ENCODE assay signal across 10 cellular contexts in the genomic region with DNA sequence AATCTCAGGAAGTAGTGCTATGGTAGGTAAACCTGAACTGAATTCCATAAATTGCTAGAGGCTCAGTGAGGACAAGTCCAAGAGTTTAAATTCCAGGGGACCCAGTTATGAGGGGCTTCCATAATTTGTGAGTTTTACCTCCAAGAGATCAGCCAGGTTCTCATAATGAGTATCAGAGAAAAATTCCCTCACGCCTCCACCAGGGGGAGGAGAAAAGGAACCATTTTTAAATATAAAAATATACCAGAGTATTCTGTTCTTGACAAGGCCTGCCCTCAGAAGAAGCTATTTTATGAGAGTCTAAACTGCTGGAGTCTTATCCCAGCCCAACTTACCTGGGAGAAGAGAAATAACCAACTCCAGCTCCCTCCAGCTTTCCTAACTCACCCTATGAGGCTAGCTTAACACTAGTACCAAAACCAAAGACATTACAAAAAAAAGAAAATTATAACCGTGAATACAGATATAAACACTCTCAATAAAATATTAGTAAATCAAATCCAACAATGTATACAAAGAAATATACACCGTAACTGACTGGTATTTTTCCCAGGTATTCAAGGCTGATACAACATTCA.
A peak's percentile ranks its signal among the peaks of the same experiment; 100 is the strongest.
DNase-seq lines count a peak whose midpoint lies in the region; ATAC-seq, FAIRE-seq and TF ChIP-seq lines count a peak whose summit lies in the region.
"Had no signal": no experiment of that assay in that cellular context is flagged by ENCODE, and none has a peak within 500 bp of the region (broad histone marks: within the 10 kb centered on the region; RNA-seq: fewer than 3 reads in every experiment).

No MANE protein-coding gene starts in this region.

- peaks cover 5% of the 10 kb centered on the region for H3K27me3 ChIP-seq in DOHH2 (ENCODE audit: control insufficient read depth, low read length)
- peaks cover 3% of the 10 kb centered on the region; the same call in 1 of the 2 replicates for H3K27me3 ChIP-seq in SU-DHL-6 (ENCODE audit: low read length)

- H3K9me2 ChIP-seq in DOHH2 (replicated peaks; ENCODE audit: control insufficient read depth, low read length) (no peaks in the 10 kb centered on the region), SU-DHL-6 (replicated peaks; ENCODE audit: insufficient read depth, low read length) (no peaks in the 10 kb centered on the region)

- H3K9ac ChIP-seq in SU-DHL-6 (ENCODE audit: low read length): no peak overlapping the region

- TF ChIP-seq CTCF in DOHH2 (IDR thresholded peaks at IDR 0.05; ENCODE audit: low read depth, low read length, poor library complexity, severe bottlenecking) (peak; percentile 60), SU-DHL-6 (IDR thresholded peaks at IDR 0.05; ENCODE audit: insufficient read depth, low read length, poor library complexity, severe bottlenecking) (peak; percentile 79)

- H3K4me1 ChIP-seq in DOHH2 (ENCODE audit: control insufficient read depth, low read length): no peaks in the 10 kb centered on the region

- no peak overlapping the region for H2AFZ ChIP-seq in SU-DHL-6 (ENCODE audit: low read depth, low read length, severe bottlenecking)

- H3K36me3 ChIP-seq in DOHH2 (ENCODE audit: control insufficient read depth, low read length) (no peaks in the 10 kb centered on the region), SU-DHL-6 (ENCODE audit: low read length) (no peaks in the 10 kb centered on the region)
- H3K36me3 ChIP-seq: thoracic aorta had no signal

- H4K20me1 ChIP-seq in DOHH2 (ENCODE audit: control insufficient read depth, insufficient read depth, low read depth, low read length): no peaks in the 10 kb centered on the region
- H4K20me1 ChIP-seq in SU-DHL-6 (ENCODE audit: low read depth, low read length): no peaks in the 10 kb centered on the region

- H3K79me2 ChIP-seq in DOHH2 (ENCODE audit: control insufficient read depth, low read length) (no peaks in the 10 kb centered on the region), SU-DHL-6 (ENCODE audit: insufficient read depth, low read length) (no peaks in the 10 kb centered on the region)

- H3K27ac ChIP-seq in DOHH2 (ENCODE audit: low read depth, low read length) (no peak overlapping the region), SU-DHL-6 (ENCODE audit: low read depth, low read length) (no peak overlapping the region)
- H3K27ac ChIP-seq: thoracic aorta had no signal

- peak; percentile 7 for DNase-seq in HCEC 1CT
- peak; percentile 28 for DNase-seq in iris pigment epithelial cell (ENCODE audit: low read depth)
- DNase-seq in frontal cortex (ENCODE audit: low spot score in 2 of 2): no peak
- DNase-seq in GOT3 (lab: John Stamatoyannopoulos, UW): no peak
- DNase-seq: Right ventricle myocardium superior had no signal

- no peaks in the 10 kb centered on the region for H3F3A ChIP-seq in DOHH2 (ENCODE audit: control insufficient read depth, insufficient read depth)
- H3F3A ChIP-seq in SU-DHL-6 (ENCODE audit: insufficient read depth): no peaks in the 10 kb centered on the region

- no peak for FAIRE-seq in frontal cortex (lab: Jason Lieb, UNC)

- no peak overlapping the region for H3K4me2 ChIP-seq in DOHH2 (ENCODE audit: low read length)
- no peak overlapping the region for H3K4me2 ChIP-seq in SU-DHL-6 (ENCODE audit: low read depth, low read length, poor library complexity, severe bottlenecking)

- ATAC-seq in GM18502 (IDR thresholded peaks at IDR 0.05; ENCODE audit: poor library complexity, unreplicated experiment) (no peak), GM21825 (IDR thresholded peaks at IDR 0.05; ENCODE audit: unreplicated experiment) (no peak)

- H3K4me3 ChIP-seq in DOHH2 (ENCODE audit: low read length) (no peak overlapping the region), SU-DHL-6 (ENCODE audit: insufficient read depth, low read length, poor library complexity, severe bottlenecking) (no peak overlapping the region)
- H3K4me3 ChIP-seq: thoracic aorta had no signal

- H3K9me3 ChIP-seq in DOHH2 (ENCODE audit: control insufficient read depth, insufficient read depth, low read length): no peaks in the 10 kb centered on the region
- H3K9me3 ChIP-seq in SU-DHL-6 (ENCODE audit: insufficient read depth, low read length): no peaks in the 10 kb centered on the region
- H3K9me3 ChIP-seq: thoracic aorta had no signal

Comparison
In these comparisons a context has a peak if more than half of its experiments do, and no peak if none do; other contexts are left out.
1. DNase-seq: peak in HCEC 1CT (single experiment) and iris pigment epithelial cell (single experiment); none in frontal cortex (0 of 2) and GOT3 (single experiment).